17 cellular contexts compared by ENCODE assay signal in the genomic region with DNA sequence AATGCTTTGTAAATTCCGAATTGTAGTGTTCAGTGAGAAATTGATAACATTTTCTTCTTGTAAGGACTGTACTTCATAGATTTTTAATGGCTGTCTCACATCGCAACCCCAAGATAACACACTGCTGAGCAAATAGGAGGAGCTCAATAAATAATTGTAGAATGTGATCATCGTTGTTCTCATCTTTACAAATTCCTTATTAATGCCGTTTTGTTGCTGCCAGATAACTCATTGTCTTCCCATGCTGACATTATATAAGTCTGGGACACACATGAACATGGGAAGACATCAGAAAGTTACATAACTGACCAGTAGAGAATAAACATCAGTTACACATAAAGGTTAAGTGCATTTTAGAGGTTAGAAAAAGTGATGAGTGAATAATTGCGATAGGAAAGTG. TPM values are rescaled to one million over a fixed set of nuclear protein-coding genes. Genes with fewer than 3 reads are reported as not detected.
DNase-seq lines count a peak whose midpoint lies in the region; ATAC-seq, FAIRE-seq and TF ChIP-seq lines count a peak whose summit lies in the region.
"Had no signal": no experiment of that assay in that cellular context is flagged by ENCODE, and none has a peak within 500 bp of the region (broad histone marks: within the 10 kb centered on the region; RNA-seq: fewer than 3 reads in every experiment).

No MANE protein-coding gene starts in this region.

- H3K4me2 ChIP-seq in SK-N-SH (0 out of 2 replicates have a peak overlapping the region, but pooled peaks have one; percentile 66), keratinocyte (ENCODE audit: control insufficient read depth, extremely low read depth, insufficient read depth, low read depth, low read length) (peak overlapping the region; percentile 41)

- H3K4me1 Mint-ChIP-seq in MCF 10A (ENCODE audit: insufficient read depth, unreplicated experiment) = peaks cover 48% of the 10 kb centered on the region

- no peaks in the 10 kb centered on the region for H3K79me2 ChIP-seq in SK-N-SH (ENCODE audit: insufficient read depth)
- H3K79me2 ChIP-seq in keratinocyte (ENCODE audit: control insufficient read depth, insufficient read depth, low read length) = no peaks in the 10 kb centered on the region

- H3K36me3 ChIP-seq in SK-N-SH (replicated peaks in 1 of 2; ENCODE audit: control insufficient read depth in 1 of 2, insufficient read depth in 2 of 2, low read length in 1 of 2) = no peaks in the 10 kb centered on the region
- no peaks in the 10 kb centered on the region for H3K36me3 ChIP-seq in keratinocyte (ENCODE audit: control insufficient read depth in 2 of 2, extremely low read depth in 1 of 2, insufficient read depth in 2 of 2, low read length in 2 of 2)
- no peaks in the 10 kb centered on the region for H3K36me3 ChIP-seq in esophagus squamous epithelium
- H3K36me3 ChIP-seq in SJCRH30 = no peaks in the 10 kb centered on the region
- H3K36me3 ChIP-seq: thyroid gland had no signal

- intact Hi-C loops in MCF 10A (cut with micrococcal nuclease) (loop anchor here (2.0 to 5.0 kb wide), 3 partner anchors 52 to 637 kb away; no protein-coding TSS in a partner anchor), esophagus squamous epithelium (cut with DNase I) (loop anchor here (5.0 kb wide), 2 partner anchors 332 to 462 kb away; no protein-coding TSS in a partner anchor), left cardiac atrium (cut with DNase I) (loop anchor here in 1 of 2 donors (5.0 kb wide), 1 partner anchor 332 kb away; no protein-coding TSS in a partner anchor)

- TF ChIP-seq EP300 in SK-N-SH (IDR thresholded peaks at IDR 0.05; ENCODE audit: borderline replicate concordance in 1 of 2, low read depth in 1 of 2, low read length in 1 of 2) = no peak

- no peak for TF ChIP-seq CTCF in SK-N-SH (IDR thresholded peaks at IDR 0.05)
- TF ChIP-seq CTCF in MCF 10A (IDR thresholded peaks at IDR 0.05; ENCODE audit: unreplicated experiment) = no peak
- TF ChIP-seq CTCF in keratinocyte (optimal IDR thresholded peaks at IDR 0.05 in 1 of 3, IDR thresholded peaks at IDR 0.05 in 1 of 3, conservative IDR thresholded peaks at IDR 0.05 in 1 of 3; ENCODE audit: extremely low read depth in 1 of 3, insufficient read depth in 2 of 3, low read length in 3 of 3) = no peak
- no peak for TF ChIP-seq CTCF in esophagus squamous epithelium (IDR thresholded peaks at IDR 0.05)

- DNase-seq in SK-N-SH = no peak
- DNase-seq in MCF 10A (ENCODE audit: unreplicated experiment) = no peak
- DNase-seq in keratinocyte (ENCODE audit: low read depth, low spot score) = no peak
- DNase-seq in esophagus squamous epithelium (lab: John Stamatoyannopoulos, UW) = no peak
- no peak for DNase-seq in stimulated activated CD4-positive, alpha-beta T cell treated with anti-CD3 and anti-CD28 coated beads, Interleukin-4, amount 100 ng/mL, for 4 hours
- DNase-seq in left cardiac atrium = no peak
- no peak for DNase-seq in SJCRH30
- DNase-seq: activated B cell treated with CpG ODN at 0.5 μM for 24 hours; CD4-positive, alpha-beta memory T cell; DMS79; erythroblast; NCI-H1048; NCI-H526 treated with DMSO at 0.1 percent for 48 hours; thyroid gland had no signal

- H3K27me3 ChIP-seq in SK-N-SH (ENCODE audit: insufficient read depth) (no peaks in the 10 kb centered on the region), keratinocyte (ENCODE audit: control insufficient read depth, extremely low read depth, insufficient read depth, low read length) (no peaks in the 10 kb centered on the region), esophagus squamous epithelium (peaks cover 0 to 13% (median 0%) of the 10 kb centered on the region in 4 donors), SJCRH30 (no peaks in the 10 kb centered on the region; the same call in 1 of the 2 replicates)
- H3K27me3 ChIP-seq: thyroid gland had no signal

- H3K9ac ChIP-seq in SK-N-SH (peak overlapping the region; percentile 45; the same call in 1 of the 2 replicates), keratinocyte (ENCODE audit: control insufficient read depth, extremely low read depth, insufficient read depth, low read length) (no peak overlapping the region)

- no peaks in the 10 kb centered on the region for H3K9me3 Mint-ChIP-seq in MCF 10A (ENCODE audit: unreplicated experiment)
- H3K9me3 Mint-ChIP-seq: activated B cell treated with CpG ODN at 0.5 μM for 24 hours; dendritic cell treated with granulocyte-macrophage colony-stimulating factor and Interleukin-4, amounts not matched to agents 40 ng/mL and 50 ng/mL, for 4 days had no signal

- BruUV-seq in MCF 10A (replicated peaks; lab: Mats Ljungman, UMichigan) = no TSS peak

- CTCF ChIA-PET in SK-N-SH (lab: Yijun Ruan, JAX) = interaction anchor here (1.2 to 8.7 kb wide), 4 partner anchors 334 to 459 kb away, joined by 3 to 280 read pairs (median 124); no protein-coding TSS in a partner anchor
- CTCF ChIA-PET in MCF 10A (lab: Yijun Ruan, JAX) = interaction anchor here (0.8 to 13.9 kb wide), 7 partner anchors 9 to 460 kb away, joined by 3 to 382 read pairs (median 4); no protein-coding TSS in a partner anchor

- ATAC-seq in SK-N-SH treated with all-trans-retinoic acid at 6 μM for 48 hours = no peak
- ATAC-seq in left cardiac atrium = no peak

- H2AFZ ChIP-seq in SK-N-SH (ENCODE audit: low read depth) (no peak overlapping the region), keratinocyte (ENCODE audit: control insufficient read depth, low read length) (no peak overlapping the region)

- TF ChIP-seq POLR2A in esophagus squamous epithelium (IDR thresholded peaks at IDR 0.05) = no peak

- H3K9me3 ChIP-seq in SK-N-SH (no peaks in the 10 kb centered on the region), keratinocyte (ENCODE audit: control insufficient read depth, low read depth, low read length) (no peaks in the 10 kb centered on the region), esophagus squamous epithelium (no peaks in the 10 kb centered on the region), SJCRH30 (replicated peaks) (no peaks in the 10 kb centered on the region)
- H3K9me3 ChIP-seq: thyroid gland had no signal

- H3K36me3 Mint-ChIP-seq in MCF 10A (ENCODE audit: insufficient read depth, unreplicated experiment) = no peaks in the 10 kb centered on the region
- H3K36me3 Mint-ChIP-seq: CD4-positive, alpha-beta memory T cell had no signal

- no peaks in the 10 kb centered on the region for H4K20me1 ChIP-seq in SK-N-SH (ENCODE audit: insufficient read depth)
- H4K20me1 ChIP-seq in keratinocyte (ENCODE audit: control insufficient read depth, extremely low read depth, insufficient read depth, low read length) = no peaks in the 10 kb centered on the region

- H3K4me1 ChIP-seq in SK-N-SH (ENCODE audit: control insufficient read depth in 1 of 2, insufficient read depth in 2 of 2, low read depth in 1 of 2, low read length in 1 of 2) = peaks cover 8 to 25% of the 10 kb centered on the region in 2 experiments; a peak in 3 of 4 replicates
- peaks cover 46% of the 10 kb centered on the region for H3K4me1 ChIP-seq in keratinocyte (ENCODE audit: control insufficient read depth, extremely low read depth, insufficient read depth, low read length)
- peaks cover 0 to 30% (median 5%) of the 10 kb centered on the region in 3 donors for H3K4me1 ChIP-seq in esophagus squamous epithelium
- H3K4me1 ChIP-seq in SJCRH30 = peaks cover 3% of the 10 kb centered on the region; the same call in 1 of the 2 replicates

- peaks cover 24% of the 10 kb centered on the region for H3F3A ChIP-seq in SK-N-SH (replicated peaks; ENCODE audit: insufficient read depth)

- H3K4me3 ChIP-seq in SK-N-SH (ENCODE audit: low read depth in 2 of 2, low read length in 1 of 2) (no peak overlapping the region), keratinocyte (ENCODE audit: control insufficient read depth in 2 of 3, extremely low read depth in 1 of 3, insufficient read depth in 2 of 3, low read depth in 1 of 3, low read length in 3 of 3) (no peak overlapping the region), esophagus squamous epithelium (no peak overlapping the region), SJCRH30 (no peak overlapping the region)
- H3K4me3 ChIP-seq: thyroid gland had no signal

- TF ChIP-seq RAD21 in SK-N-SH (IDR thresholded peaks at IDR 0.05; ENCODE audit: low read length) = no peak

- H3K27ac ChIP-seq in SK-N-SH (ENCODE audit: low read depth in 2 of 2, low read length in 1 of 2) (peak overlapping the region in 1 of 2 experiments; percentile 82; a peak in 2 of 4 replicates), keratinocyte (ENCODE audit: control insufficient read depth, insufficient read depth, low read length) (peak overlapping the region; percentile 69), esophagus squamous epithelium (peak overlapping the region in 2 of 4 donors; percentile 51 to 82), SJCRH30 (no peak overlapping the region)
- H3K27ac ChIP-seq: 22Rv1, thyroid gland had no signal

- H3K27me3 Mint-ChIP-seq in MCF 10A (ENCODE audit: insufficient read depth, unreplicated experiment) = no peaks in the 10 kb centered on the region

- peak overlapping the region; percentile 2 for H3K27ac Mint-ChIP-seq in MCF 10A (ENCODE audit: low read depth, unreplicated experiment)
- H3K27ac Mint-ChIP-seq: activated B cell treated with CpG ODN at 0.5 μM for 24 hours; CD4-positive, alpha-beta memory T cell; dendritic cell treated with granulocyte-macrophage colony-stimulating factor and Interleukin-4, amounts not matched to agents 40 ng/mL and 50 ng/mL, for 4 days had no signal

- POLR2A ChIA-PET in SK-N-SH (lab: Yijun Ruan, JAX) = no interaction called here
- POLR2A ChIA-PET in MCF 10A (lab: Yijun Ruan, JAX) = interaction anchor here (0.6 kb wide), 1 partner anchor 22 kb away, joined by 3 read pairs; no protein-coding TSS in a partner anchor

- no peaks in the 10 kb centered on the region for H3K9me1 ChIP-seq in keratinocyte (ENCODE audit: control insufficient read depth, extremely low read depth, insufficient read depth, low read length)

- no peaks in the 10 kb centered on the region for H3K9me2 ChIP-seq in SK-N-SH

- dilution Hi-C loops in keratinocyte (cut with MboI; ENCODE audit: extremely low pct_ligation_motif_present, low sequenced_read_pairs) = loop anchor here (10.0 to 25.0 kb wide), 2 partner anchors 327 to 459 kb away; no protein-coding TSS in a partner anchor

- peak; percentile 48 for FAIRE-seq in keratinocyte (lab: Jason Lieb, UNC)

- WGBS in SK-N-SH (ENCODE audit: low lambda C conversion rate) = 69% methylated on average over 5 of the region's 5 CpGs
- WGBS in esophagus squamous epithelium, 2 donors = 64 to 68% methylated on average over 5 of the region's 5 CpGs

- no peak overlapping the region for H3K4me3 Mint-ChIP-seq in MCF 10A (ENCODE audit: unreplicated experiment)
- H3K4me3 Mint-ChIP-seq: activated B cell treated with CpG ODN at 0.5 μM for 24 hours; CD4-positive, alpha-beta memory T cell; dendritic cell treated with granulocyte-macrophage colony-stimulating factor and Interleukin-4, amounts not matched to agents 40 ng/mL and 50 ng/mL, for 4 days had no signal

RNA-seq across cellular contexts. Expression of a gene that starts 46.4 kb away (rescaled TPM):
- polyA plus RNA-seq in SK-N-SH (2012; rRNA removed) = 0.21 and 0.23 TPM in 2 replicates
- polyA plus RNA-seq in SK-N-SH (2012; cell fraction: cytosol; rRNA removed) = 0.28 and 0.50 TPM in 2 replicates
- 0.13 and 0.20 TPM in 2 replicates for polyA plus RNA-seq in SK-N-SH (2012; cell fraction: nucleus; rRNA removed)
- total RNA-seq in MCF 10A (2022) = 0.42 TPM in 1 of 2 replicates, not detected in the other
- 0.26 to 1.1 TPM (median 0.37 TPM) in 3 replicates for polyA plus RNA-seq in keratinocyte
- 0.07 TPM for polyA plus RNA-seq in keratinocyte (2011; ENCODE audit: low read depth)
- polyA plus RNA-seq in keratinocyte (2011; cell fraction: cytosol; rRNA removed) = 0.34 and 0.35 TPM in 2 replicates
- polyA plus RNA-seq in keratinocyte (2011; cell fraction: nucleus; rRNA removed) = 0.47 and 0.52 TPM in 2 replicates
- 0.40 TPM in 1 of 2 replicates, not detected in the other for polyA plus RNA-seq in keratinocyte (2012; ENCODE audit: low replicate concordance)
- polyA minus RNA-seq in keratinocyte = not detected in 3 replicates
- polyA minus RNA-seq in keratinocyte (2011; cell fraction: cytosol; rRNA and poly(A)+ RNA removed) = not detected
- 0.54 TPM in 1 of 2 replicates, not detected in the other for polyA minus RNA-seq in keratinocyte (2011; cell fraction: nucleus; rRNA and poly(A)+ RNA removed)
- 1 to 10 TPM in 2 of 4 donors, under 1 TPM in 2; 0.83 to 7.6 (median 3.9) TPM for total RNA-seq in esophagus squamous epithelium
- total RNA-seq in left cardiac atrium = 10 to 100 TPM; 13.3 to 15.1 TPM
- total RNA-seq in SJCRH30 (2014; rRNA removed; shearing (Covaris generic)) = 0.02 TPM in 1 of 2 replicates, not detected in the other
